Comparison of ENCODE assay signal across 7 cellular contexts in the genomic region with DNA sequence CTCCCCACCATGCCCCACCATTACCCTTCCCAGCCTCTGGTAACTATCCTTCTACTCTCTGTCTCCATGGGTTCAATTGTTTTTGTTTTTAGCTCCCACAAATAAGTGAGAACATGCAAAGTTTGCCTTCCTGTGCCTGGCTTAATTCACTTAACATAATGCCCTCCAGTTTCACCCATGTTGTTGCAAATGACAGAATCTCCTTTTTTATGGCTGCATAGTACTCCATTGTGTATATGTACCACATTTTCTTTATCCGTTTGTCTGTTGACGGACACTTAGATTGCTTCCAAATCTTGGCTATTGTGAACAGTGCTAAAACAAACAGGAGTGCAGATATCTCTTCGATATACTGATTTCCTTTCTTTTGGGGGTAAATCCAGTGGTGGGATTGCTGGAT. TPM values are rescaled to one million over a fixed set of nuclear protein-coding genes. Genes with fewer than 3 reads are reported as not detected.
A peak's percentile ranks its signal among the peaks of the same experiment; 100 is the strongest.
DNase-seq lines count a peak whose midpoint lies in the region; ATAC-seq, FAIRE-seq and TF ChIP-seq lines count a peak whose summit lies in the region.
"Not testable (repeated sequence)": the region's sequence is repeated elsewhere in the genome, so short reads cannot be mapped to it uniquely, and the experiment has no call there.

No MANE protein-coding gene starts in this region.

- H4K91ac ChIP-seq in H1 (replicated peaks; ENCODE audit: insufficient read length, low read length) = not testable (repeated sequence)

- not testable (repeated sequence) for H3K79me2 ChIP-seq in H1 (ENCODE audit: control insufficient read depth in 1 of 2, insufficient read depth in 2 of 2, low read length in 2 of 2); HepG2 (ENCODE audit: insufficient read depth, low read length)

- H3K27me3 ChIP-seq in H1 (replicated peaks in 1 of 4; ENCODE audit: control insufficient read depth in 3 of 4, extremely low read depth in 1 of 4, insufficient read depth in 3 of 4, low read length in 3 of 4); HepG2 (ENCODE audit: control insufficient read depth in 1 of 2, insufficient read depth in 2 of 2, low read length in 2 of 2): not testable (repeated sequence)

- not testable (repeated sequence) for H2AK5ac ChIP-seq in H1 (ENCODE audit: low read depth, low read length)

- not testable (repeated sequence) for H3K56ac ChIP-seq in H1 (replicated peaks; ENCODE audit: insufficient read length, low read depth, low read length)

- H4K5ac ChIP-seq in H1 (ENCODE audit: insufficient read length, low read depth, low read length) = not testable (repeated sequence)

- POLR2A ChIA-PET in A549 (lab: Yijun Ruan, JAX); H1 (lab: Charles Lee; ENCODE audit: partially characterized antibody); HepG2 (lab: Yijun Ruan, JAX): not testable (repeated sequence)

- H3K4ac ChIP-seq in H1 (replicated peaks; ENCODE audit: insufficient read length, low read depth, low read length) = not testable (repeated sequence)

- H3K36me3 ChIP-seq in H1 (ENCODE audit: control insufficient read depth in 2 of 4, insufficient read depth in 4 of 4, low read length in 3 of 4) = peaks cover 0 to 15% (median 7%) of the 10 kb centered on the region in 4 experiments; a peak in 7 of 8 replicates
- not testable (repeated sequence) for H3K36me3 ChIP-seq in HepG2 (replicated peaks in 1 of 2; ENCODE audit: control insufficient read depth in 1 of 2, insufficient read depth in 2 of 2, low read length in 2 of 2)

- CTCF ChIA-PET in A549 (lab: Yijun Ruan, JAX) (interaction anchor here (1.0 to 1.9 kb wide), 6 partner anchors 10 to 221 kb away, joined by 3 to 5 read pairs (median 3); a partner anchor contains a TSS), H1 (lab: Charles Lee; ENCODE audit: partially characterized antibody) (interaction anchor here (0.6 to 1.3 kb wide), 3 partner anchors 11 to 234 kb away, joined by 3 to 5 read pairs (median 4); no protein-coding TSS in a partner anchor)
- CTCF ChIA-PET in HepG2 (lab: Yijun Ruan, JAX; ENCODE audit: low intra/inter-chr PET ratio, low total read pairs) = not testable (repeated sequence)

- H4K8ac ChIP-seq in H1 (ENCODE audit: extremely low read depth, insufficient read depth, low read length) = not testable (repeated sequence)

- not testable (repeated sequence) for H3K4me1 ChIP-seq in A549; H1 (replicated peaks in 1 of 4; ENCODE audit: control insufficient read depth in 3 of 4, insufficient read depth in 4 of 4, low read length in 3 of 4); HepG2 (ENCODE audit: insufficient read depth, low read length)

- not testable (repeated sequence) for H2BK12ac ChIP-seq in H1 (ENCODE audit: low read depth, low read length)

- not testable (repeated sequence) for H3K23me2 ChIP-seq in H1 (ENCODE audit: low read depth, low read length)

- BruUV-seq in HepG2 (replicated peaks; lab: Mats Ljungman, UMichigan) = not testable (repeated sequence)

- H3K9ac ChIP-seq in H1 (replicated peaks in 1 of 4; ENCODE audit: extremely low read depth in 1 of 4, low read depth in 3 of 4, low read length in 3 of 4); HepG2 (ENCODE audit: insufficient read depth, low read depth, low read length): not testable (repeated sequence)

- intact Hi-C loops in HepG2 (cut with micrococcal nuclease; ENCODE audit: unreplicated experiment) = not testable (repeated sequence)

- H2BK120ac ChIP-seq in H1 (replicated peaks; ENCODE audit: low read depth, low read length) = not testable (repeated sequence)

- H2BK5ac ChIP-seq in H1 (ENCODE audit: low read depth, low read length) = not testable (repeated sequence)

- not testable (repeated sequence) for FAIRE-seq in A549 (lab: Jason Lieb, UNC); H1 (lab: Jason Lieb, UNC); HepG2 (lab: Jason Lieb, UNC)

- not testable (repeated sequence) for DNase-seq in A549 (ENCODE audit: low read depth in 1 of 2, low spot score in 1 of 2); caudate nucleus (lab: John Stamatoyannopoulos, UW); H1 (ENCODE audit: low read depth in 1 of 2, low spot score in 2 of 2); HepG2 (ENCODE audit: low spot score); substantia nigra (lab: John Stamatoyannopoulos, UW)

- not testable (repeated sequence) for TF ChIP-seq RAD21 in A549 (conservative IDR thresholded peaks at IDR 0.05 in 1 of 2, IDR thresholded peaks at IDR 0.05 in 1 of 2); H1 (IDR thresholded peaks at IDR 0.05 in 1 of 2, conservative IDR thresholded peaks at IDR 0.05 in 1 of 2; ENCODE audit: low read depth in 2 of 2, low read length in 2 of 2); HepG2 (CRISPR knock-in tag; IDR thresholded peaks at IDR 0.05)

- TF ChIP-seq EP300 in A549 (IDR thresholded peaks at IDR 0.05); H1 (IDR thresholded peaks at IDR 0.05; ENCODE audit: borderline replicate concordance in 1 of 2, low read depth in 2 of 2, low read length in 2 of 2); HepG2 (IDR thresholded peaks at IDR 0.05; ENCODE audit: low read depth in 2 of 2, low read length in 2 of 2); HepG2 (CRISPR knock-in tag; IDR thresholded peaks at IDR 0.05; ENCODE audit: borderline replicate concordance): not testable (repeated sequence)

- not testable (repeated sequence) for H3K27ac ChIP-seq in A549; H1 (ENCODE audit: low read depth, low read length); HepG2 (ENCODE audit: extremely low read length, insufficient read depth, low read length)
- H3K27ac ChIP-seq in angular gyrus (ENCODE audit: low read depth, low read length) (peak overlapping the region; percentile 69), caudate nucleus (ENCODE audit: low read depth, low read length) (peak overlapping the region; percentile 48), substantia nigra (ENCODE audit: low read depth, low read length, poor library complexity, severe bottlenecking) (peak overlapping the region; percentile 75)

- not testable (repeated sequence) for H3K4me2 ChIP-seq in A549; H1 (ENCODE audit: insufficient read depth in 1 of 2, low read depth in 2 of 2, low read length in 2 of 2); HepG2 (ENCODE audit: low read depth, low read length)

- in situ Hi-C loops in HepG2 (cut with HindIII; ENCODE audit: extremely low pct_ligation_motif_present, low pct_unique_long_range_greater_than_20kb) = not testable (repeated sequence)

- 82% methylated on average over 3 of the region's 3 CpGs for WGBS in A549 (ENCODE audit: missing lambda C conversion rate)
- 98% methylated on average over 3 of the region's 3 CpGs; no CpG with 5 or more reads in 1 of the 2 experiments for WGBS in H1 (ENCODE audit: extremely low coverage in 1 of 2, insufficient coverage in 1 of 2, insufficient read length in 1 of 2, insufficient replicate concordance in 2 of 2, low coverage in 1 of 2, low lambda C conversion rate in 2 of 2, missing lambda C conversion rate in 1 of 2), 2 experiments
- WGBS in HepG2 (ENCODE audit: low lambda C conversion rate) = 78% methylated on average over 3 of the region's 3 CpGs

- ATAC-seq in A549, SK-N-SH treated with all-trans-retinoic acid at 6 μM for 48 hours, HepG2: not testable (repeated sequence)

- not testable (repeated sequence) for H4K20me1 ChIP-seq in H1 (replicated peaks in 1 of 2; ENCODE audit: control insufficient read depth in 1 of 2, insufficient read depth in 2 of 2, low read length in 2 of 2); HepG2 (ENCODE audit: insufficient read depth, low read length)

- not testable (repeated sequence) for H3K4me3 ChIP-seq in A549; H1 (ENCODE audit: extremely low read depth in 1 of 4, insufficient read depth in 2 of 4, low read depth in 3 of 4, low read length in 4 of 4); HepG2 (replicated peaks in 1 of 3; ENCODE audit: insufficient read depth in 1 of 3, low read depth in 2 of 3, low read length in 3 of 3)

- H2BK20ac ChIP-seq in H1 (ENCODE audit: low read length) = not testable (repeated sequence)

- not testable (repeated sequence) for TF ChIP-seq POLR2A in A549 (IDR thresholded peaks at IDR 0.05; ENCODE audit: low read length); H1 (IDR thresholded peaks at IDR 0.05; ENCODE audit: control extremely low read depth in 1 of 2, low read depth in 2 of 2, low read length in 2 of 2); HepG2 (IDR thresholded peaks at IDR 0.05; ENCODE audit: insufficient read depth in 1 of 2, low read depth in 2 of 2, low read length in 2 of 2)

- H2AFZ ChIP-seq in H1 (ENCODE audit: low read length); HepG2 (ENCODE audit: low read length): not testable (repeated sequence)

- H3K14ac ChIP-seq in H1 (ENCODE audit: insufficient read length) = not testable (repeated sequence)

- H3K9me3 ChIP-seq in A549 = not testable (repeated sequence)
- H3K9me3 ChIP-seq in H1 (ENCODE audit: insufficient read depth in 2 of 2, low read depth in 1 of 2, low read length in 1 of 2) = peaks cover 0 to 10% of the 10 kb centered on the region in 2 experiments; a peak in 2 of 4 replicates
- H3K9me3 ChIP-seq in HepG2 (ENCODE audit: low read length) = peaks cover 18% of the 10 kb centered on the region

- not testable (repeated sequence) for H3K23ac ChIP-seq in H1 (ENCODE audit: insufficient read length)

- not testable (repeated sequence) for H2BK15ac ChIP-seq in H1 (ENCODE audit: low read length)

- not testable (repeated sequence) for TF ChIP-seq CTCF in A549 (IDR thresholded peaks at IDR 0.05); H1 (IDR thresholded peaks at IDR 0.05; ENCODE audit: control extremely low read depth in 1 of 3, insufficient read depth in 1 of 3, low read depth in 1 of 3, low read length in 3 of 3); HepG2 (CRISPR knock-in tag; IDR thresholded peaks at IDR 0.05)

- not testable (repeated sequence) for H3K79me1 ChIP-seq in H1 (ENCODE audit: low read depth, low read length)

- H3K18ac ChIP-seq in H1 (ENCODE audit: extremely low read depth, low read length) = not testable (repeated sequence)

RNA-seq across cellular contexts. Expression of a gene that starts 52.7 kb away (rescaled TPM):
- polyA plus RNA-seq in A549 (2011; rRNA removed) (26.2 and 44.8 TPM in 2 replicates), A549 (2017; fragmentation: RNase III; extraction: RNeasy Plus Mini Kit Qiagen cat#74134 plus additional on column Dnase treatment) (38.2 to 39.2 TPM (median 39.1 TPM) in 3 replicates), H1 (2011; rRNA removed) (21.3 and 21.6 TPM in 2 replicates), HepG2 (2011; rRNA removed) (20.6 and 21.2 TPM in 2 replicates)
- polyA plus RNA-seq in A549 (2012; cell fraction: cytosol; rRNA removed) = 12.5 and 15.0 TPM in 2 replicates
- 9.4 and 13.7 TPM in 2 replicates for polyA plus RNA-seq in A549 (2012; cell fraction: nucleus; rRNA removed)
- 20.1 and 20.5 TPM in 2 replicates for polyA minus RNA-seq in A549 (2011; rRNA and poly(A)+ RNA removed)
- total RNA-seq in H1 (2021; fragmentation: NEBNext Ultra II Directional; extraction: Animal tissue kit (Norgen Biotek cat#: 25700)) = 80.8 and 87.9 TPM in 2 replicates
- 30.6 TPM for polyA plus RNA-seq in H1 (2011; cell fraction: cytosol; rRNA removed)
- polyA plus RNA-seq in H1 (2011; cell fraction: nucleus; rRNA removed) = 28.8 TPM
- 79.8 to 109 TPM (median 84.5 TPM) in 4 replicates for polyA plus RNA-seq in H1 (2012, experiment 1 of 2)
- polyA plus RNA-seq in H1 (2012, experiment 2 of 2) = 58.1 TPM
- 166 TPM for polyA plus RNA-seq in H1 (2013, experiment 1 of 2)
- polyA plus RNA-seq in H1 (2013, experiment 2 of 2) = 154 TPM
- polyA minus RNA-seq in H1 (2011; rRNA and poly(A)+ RNA removed) = 48.1 and 53.1 TPM in 2 replicates
- polyA minus RNA-seq in H1 (2011; cell fraction: cytosol; rRNA and poly(A)+ RNA removed) = 24.3 TPM
- 57.8 TPM for polyA minus RNA-seq in H1 (2011; cell fraction: nucleus; rRNA and poly(A)+ RNA removed)
- total RNA-seq in HepG2 (2016; rRNA removed; fragmentation: Illumina TruSeq; extraction: Trizol) = 57.5 and 80.3 TPM in 2 replicates
- 13.0 and 17.5 TPM in 2 replicates for total RNA-seq in HepG2 (2016; cell fraction: cytosol; rRNA removed; fragmentation: Illumina TruSeq; extraction: Trizol; ENCODE audit: low read depth)
- total RNA-seq in HepG2 (2016; cell fraction: insoluble cytoplasmic fraction; rRNA removed; fragmentation: Illumina TruSeq; extraction: Trizol) = 60.4 and 77.7 TPM in 2 replicates
- total RNA-seq in HepG2 (2016; cell fraction: membrane; rRNA removed; fragmentation: Illumina TruSeq; extraction: Trizol) = 17.7 and 21.4 TPM in 2 replicates
- total RNA-seq in HepG2 (2016; cell fraction: nucleus; rRNA removed; fragmentation: Illumina TruSeq; extraction: Trizol) = 37.8 and 39.8 TPM in 2 replicates
- polyA plus RNA-seq in HepG2 (2011; cell fraction: cytosol; rRNA removed) = 11.3 and 14.9 TPM in 2 replicates
- polyA plus RNA-seq in HepG2 (2011; cell fraction: nucleus; rRNA removed) = 9.1 and 11.2 TPM in 2 replicates
- polyA plus RNA-seq in HepG2 (2012) = 34.8 and 37.7 TPM in 2 replicates
- 4.9 and 5.2 TPM in 2 replicates for polyA plus RNA-seq in HepG2 (2016; cell fraction: cytosol; fragmentation: Illumina TruSeq; extraction: Trizol; ENCODE audit: low read depth)
- 78.5 and 79.9 TPM in 2 replicates for polyA plus RNA-seq in HepG2 (2016; cell fraction: insoluble cytoplasmic fraction; fragmentation: Illumina TruSeq; extraction: Trizol; ENCODE audit: low read depth)
- polyA plus RNA-seq in HepG2 (2016; cell fraction: membrane; fragmentation: Illumina TruSeq; extraction: Trizol; ENCODE audit: low read depth) = 9.0 and 11.9 TPM in 2 replicates
- 45.4 and 46.8 TPM in 2 replicates for polyA plus RNA-seq in HepG2 (2016; cell fraction: nucleus; fragmentation: Illumina TruSeq; extraction: Trizol; ENCODE audit: insufficient read depth, low read depth)
- 13.7 and 26.8 TPM in 2 replicates for polyA minus RNA-seq in HepG2 (2011; rRNA and poly(A)+ RNA removed; ENCODE audit: low replicate concordance)
- 6.0 and 8.2 TPM in 2 replicates for polyA minus RNA-seq in HepG2 (2011; cell fraction: cytosol; rRNA and poly(A)+ RNA removed)
- polyA minus RNA-seq in HepG2 (2011; cell fraction: nucleus; rRNA and poly(A)+ RNA removed) = 29.0 and 29.1 TPM in 2 replicates

RNA-seq across cellular contexts. Expression of a gene that starts 52.8 kb away (rescaled TPM):
- polyA plus RNA-seq in A549 (2011; rRNA removed) (13.0 and 15.6 TPM in 2 replicates), A549 (2017; fragmentation: RNase III; extraction: RNeasy Plus Mini Kit Qiagen cat#74134 plus additional on column Dnase treatment) (10.3 to 12.5 TPM (median 12.1 TPM) in 3 replicates), H1 (2011; rRNA removed) (9.3 and 10.4 TPM in 2 replicates), HepG2 (2011; rRNA removed) (3.0 and 5.1 TPM in 2 replicates)
- 8.0 and 8.2 TPM in 2 replicates for polyA plus RNA-seq in A549 (2012; cell fraction: cytosol; rRNA removed)
- polyA plus RNA-seq in A549 (2012; cell fraction: nucleus; rRNA removed) = 6.5 and 14.2 TPM in 2 replicates
- polyA minus RNA-seq in A549 (2011; rRNA and poly(A)+ RNA removed) = 7.5 and 7.8 TPM in 2 replicates
- total RNA-seq in H1 (2021; fragmentation: NEBNext Ultra II Directional; extraction: Animal tissue kit (Norgen Biotek cat#: 25700)) = 5.8 and 6.2 TPM in 2 replicates
- polyA plus RNA-seq in H1 (2011; cell fraction: cytosol; rRNA removed) = 7.9 TPM
- 4.7 TPM for polyA plus RNA-seq in H1 (2011; cell fraction: nucleus; rRNA removed)
- polyA plus RNA-seq in H1 (2012, experiment 1 of 2) = 4.6 to 7.0 TPM (median 5.2 TPM) in 4 replicates
- polyA plus RNA-seq in H1 (2012, experiment 2 of 2) = 1.3 TPM
- polyA plus RNA-seq in H1 (2013, experiment 1 of 2) = 3.9 TPM
- polyA plus RNA-seq in H1 (2013, experiment 2 of 2) = 3.7 TPM
- polyA minus RNA-seq in H1 (2011; rRNA and poly(A)+ RNA removed) = 6.1 and 7.3 TPM in 2 replicates
- polyA minus RNA-seq in H1 (2011; cell fraction: cytosol; rRNA and poly(A)+ RNA removed) = 2.9 TPM
- polyA minus RNA-seq in H1 (2011; cell fraction: nucleus; rRNA and poly(A)+ RNA removed) = 12.8 TPM
- 7.3 and 11.9 TPM in 2 replicates for total RNA-seq in HepG2 (2016; rRNA removed; fragmentation: Illumina TruSeq; extraction: Trizol)
- total RNA-seq in HepG2 (2016; cell fraction: cytosol; rRNA removed; fragmentation: Illumina TruSeq; extraction: Trizol; ENCODE audit: low read depth) = 2.5 and 2.7 TPM in 2 replicates
- 7.4 and 11.9 TPM in 2 replicates for total RNA-seq in HepG2 (2016; cell fraction: insoluble cytoplasmic fraction; rRNA removed; fragmentation: Illumina TruSeq; extraction: Trizol)
- 5.6 and 6.6 TPM in 2 replicates for total RNA-seq in HepG2 (2016; cell fraction: membrane; rRNA removed; fragmentation: Illumina TruSeq; extraction: Trizol)
- 8.1 and 9.6 TPM in 2 replicates for total RNA-seq in HepG2 (2016; cell fraction: nucleus; rRNA removed; fragmentation: Illumina TruSeq; extraction: Trizol)
- 4.6 and 5.2 TPM in 2 replicates for polyA plus RNA-seq in HepG2 (2011; cell fraction: cytosol; rRNA removed)
- 2.5 TPM in 2 replicates for polyA plus RNA-seq in HepG2 (2011; cell fraction: nucleus; rRNA removed)
- polyA plus RNA-seq in HepG2 (2012) = 1.8 and 3.4 TPM in 2 replicates
- polyA plus RNA-seq in HepG2 (2016; cell fraction: cytosol; fragmentation: Illumina TruSeq; extraction: Trizol; ENCODE audit: low read depth) = 3.8 and 4.9 TPM in 2 replicates
- 19.6 and 22.1 TPM in 2 replicates for polyA plus RNA-seq in HepG2 (2016; cell fraction: insoluble cytoplasmic fraction; fragmentation: Illumina TruSeq; extraction: Trizol; ENCODE audit: low read depth)
- polyA plus RNA-seq in HepG2 (2016; cell fraction: membrane; fragmentation: Illumina TruSeq; extraction: Trizol; ENCODE audit: low read depth) = 7.3 and 8.3 TPM in 2 replicates
- 10.1 and 10.4 TPM in 2 replicates for polyA plus RNA-seq in HepG2 (2016; cell fraction: nucleus; fragmentation: Illumina TruSeq; extraction: Trizol; ENCODE audit: insufficient read depth, low read depth)
- 7.0 and 10.3 TPM in 2 replicates for polyA minus RNA-seq in HepG2 (2011; rRNA and poly(A)+ RNA removed; ENCODE audit: low replicate concordance)
- polyA minus RNA-seq in HepG2 (2011; cell fraction: cytosol; rRNA and poly(A)+ RNA removed) = 3.2 TPM in 2 replicates
- 6.8 and 10.3 TPM in 2 replicates for polyA minus RNA-seq in HepG2 (2011; cell fraction: nucleus; rRNA and poly(A)+ RNA removed)
